In the genomic region with DNA sequence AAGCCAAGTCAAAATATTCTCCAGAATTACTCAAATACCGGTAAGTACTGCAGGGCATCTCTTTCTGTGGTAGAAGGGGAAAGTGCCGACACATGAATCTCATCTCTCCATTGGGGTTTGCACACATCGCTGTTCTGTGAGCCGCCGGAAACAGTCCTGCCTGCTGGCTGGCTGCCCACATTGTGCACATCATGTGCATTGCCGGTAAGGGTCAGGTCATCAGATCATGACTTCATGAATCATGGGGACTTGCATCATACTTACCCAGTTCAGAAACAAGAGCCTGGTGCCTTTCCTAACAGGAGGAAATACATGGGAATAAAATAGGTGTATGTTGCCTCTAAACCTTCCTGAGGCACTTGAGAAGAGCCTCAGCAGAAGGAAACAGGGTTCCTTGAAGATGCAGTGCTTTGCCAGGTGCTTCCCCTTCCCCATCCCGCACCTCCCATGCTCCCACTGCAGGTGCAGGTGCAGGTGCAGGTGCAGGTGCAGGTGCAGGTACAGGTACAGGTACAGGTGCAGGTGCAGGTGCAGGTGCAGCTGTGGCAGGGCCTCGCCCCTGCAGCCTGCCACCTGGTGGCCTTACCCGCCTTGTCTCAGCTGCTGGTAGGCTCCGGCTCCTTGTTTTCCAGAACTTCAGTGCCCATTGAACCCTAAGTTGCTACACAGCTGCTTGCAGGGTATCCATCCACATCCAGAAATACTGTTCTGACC, we compare ENCODE assay signal across 9 cellular contexts. TPM values are rescaled to one million over a fixed set of nuclear protein-coding genes. Genes with fewer than 3 reads are reported as not detected.
A peak's percentile ranks its signal among the peaks of the same experiment; 100 is the strongest.
DNase-seq lines count a peak whose midpoint lies in the region; ATAC-seq, FAIRE-seq and TF ChIP-seq lines count a peak whose summit lies in the region.
"Had no signal": no experiment of that assay in that cellular context is flagged by ENCODE, and none has a peak within 500 bp of the region (broad histone marks: within the 10 kb centered on the region; RNA-seq: fewer than 3 reads in every experiment).

No MANE protein-coding gene starts in this region.

- H3K27me3 Mint-ChIP-seq in stimulated activated naive B cell treated with anti-CD40 and anti-IgM and Interleukin-4, amounts not matched to agents 10 μg/mL and 1 μg/mL and 100 μg/mL, for 72 hours = no peaks in the 10 kb centered on the region

- no peak overlapping the region for H3K27ac Mint-ChIP-seq in stimulated activated naive B cell treated with anti-CD40 and anti-IgM and Interleukin-4, amounts not matched to agents 10 μg/mL and 1 μg/mL and 100 μg/mL, for 72 hours

- H3K4me3 Mint-ChIP-seq in stimulated activated naive B cell treated with anti-CD40 and anti-IgM and Interleukin-4, amounts not matched to agents 10 μg/mL and 1 μg/mL and 100 μg/mL, for 72 hours = no peak overlapping the region

- peaks cover 11 to 12% of the 10 kb centered on the region in 2 donors for H3K4me1 Mint-ChIP-seq in stimulated activated naive B cell treated with anti-CD40 and anti-IgM and Interleukin-4, amounts not matched to agents 10 μg/mL and 1 μg/mL and 100 μg/mL, for 72 hours

- 0 out of 3 replicates have a peak, but pooled peaks have one; percentile 19 for TF ChIP-seq CTCF in GM12872 (IDR thresholded peaks at IDR 0.05; ENCODE audit: insufficient read depth, low read depth, low read length)

- FAIRE-seq in frontal cortex (lab: Jason Lieb, UNC) = no peak
- FAIRE-seq: TTC549 had no signal

- no peak for ATAC-seq in HG03135 (IDR thresholded peaks at IDR 0.05; ENCODE audit: unreplicated experiment)
- ATAC-seq in stimulated activated naive B cell treated with anti-CD40 and anti-IgM and Interleukin-4, amounts not matched to agents 10 μg/mL and 1 μg/mL and 100 μg/mL, for 72 hours (replicated peaks) = no peak

- peaks cover 29 to 65% of the 10 kb centered on the region in 2 donors for H3K36me3 Mint-ChIP-seq in stimulated activated naive B cell treated with anti-CD40 and anti-IgM and Interleukin-4, amounts not matched to agents 10 μg/mL and 1 μg/mL and 100 μg/mL, for 72 hours

- H3K9me3 Mint-ChIP-seq in stimulated activated naive B cell treated with anti-CD40 and anti-IgM and Interleukin-4, amounts not matched to agents 10 μg/mL and 1 μg/mL and 100 μg/mL, for 72 hours = peaks cover 2 to 9% of the 10 kb centered on the region in 2 donors

- DNase-seq in HT-29 (ENCODE audit: low spot score) = peak; percentile 47
- peak; percentile 29 for DNase-seq in brain pericyte (ENCODE audit: low read depth, low spot score)
- DNase-seq in mucosa of gallbladder (ENCODE audit: low spot score) = peak; percentile 76
- DNase-seq in stimulated activated naive B cell treated with anti-CD40 and anti-IgM and Interleukin-4, amounts not matched to agents 10 μg/mL and 1 μg/mL and 100 μg/mL, for 72 hours = no peak
- no peak for DNase-seq in frontal cortex (ENCODE audit: low spot score in 2 of 2)
- no peak for DNase-seq in SKM-1 treated with dmso at 0.1 percent for 144 hours (lab: John Stamatoyannopoulos, UW; ENCODE audit: unreplicated experiment)

RNA-seq across cellular contexts. Expression of gene GPR137B, which starts 26.5 kb away (rescaled TPM):
- total RNA-seq in HT-29 (2014; rRNA removed; shearing (Covaris generic)) = 2.6 and 5.3 TPM in 2 replicates
- total RNA-seq in mucosa of gallbladder (30.5 TPM), frontal cortex (35.5 TPM)

Comparison
In these comparisons a context has a peak if more than half of its experiments do, and no peak if none do; other contexts are left out.
1. DNase-seq: peak in HT-29 (single experiment), brain pericyte (single experiment) and mucosa of gallbladder (single experiment); none in stimulated activated naive B cell treated with anti-CD40 and anti-IgM and Interleukin-4, amounts not matched to agents 10 μg/mL and 1 μg/mL and 100 μg/mL, for 72 hours (single experiment), frontal cortex (0 of 2) and SKM-1 treated with dmso at 0.1 percent for 144 hours (single experiment).